In genomic region chr13:98411617-98412310, GRCh38 we compare ENCODE assay signal across 10 cellular contexts.
A peak's percentile ranks its signal among the peaks of the same experiment; 100 is the strongest.
DNase-seq lines count a peak whose midpoint lies in the region; ATAC-seq and TF ChIP-seq lines count a peak whose summit lies in the region.
"Had no signal": no experiment of that assay in that cellular context is flagged by ENCODE, and none has a peak within 500 bp of the region (broad histone marks: within the 10 kb centered on the region; RNA-seq: fewer than 3 reads in every experiment).

No MANE protein-coding gene starts in this region.

- peaks cover 0 to 31% (median 16%) of the 10 kb centered on the region in 5 donors for H3K36me3 ChIP-seq in subcutaneous abdominal adipose tissue (ENCODE audit: control insufficient read depth in 5 of 5, insufficient read depth in 5 of 5, low read length in 5 of 5)

- H3K9me3 Mint-ChIP-seq in activated CD8-positive, alpha-beta memory T cell treated with anti-CD3 and anti-CD28 coated beads, Interleukin-2, amount 10 ng/mL, durations not matched to agents 7 days and 5 days (ENCODE audit: low read depth): no peaks in the 10 kb centered on the region
- H3K9me3 Mint-ChIP-seq in WTC11: no peaks in the 10 kb centered on the region

- no peak for ATAC-seq in activated CD8-positive, alpha-beta memory T cell treated with anti-CD3 and anti-CD28 coated beads, Interleukin-2, amount 10 ng/mL, durations not matched to agents 7 days and 5 days
- ATAC-seq in WTC11 (no peak), left ventricle myocardium superior (peak; percentile 71), GM19395 (IDR thresholded peaks at IDR 0.05; ENCODE audit: unreplicated experiment) (no peak)

- H3K4me1 ChIP-seq in subcutaneous abdominal adipose tissue (ENCODE audit: control insufficient read depth in 5 of 5, insufficient read depth in 5 of 5, low read length in 5 of 5): peaks cover 1 to 10% (median 8%) of the 10 kb centered on the region in 5 donors

- H3K27me3 ChIP-seq in subcutaneous abdominal adipose tissue (ENCODE audit: control insufficient read depth in 5 of 5, insufficient read depth in 4 of 5, low read length in 5 of 5): no peaks in the 10 kb centered on the region

- CTCF ChIA-PET in activated CD8-positive, alpha-beta memory T cell treated with anti-CD3 and anti-CD28 coated beads, Interleukin-2, amount 10 ng/mL, durations not matched to agents 7 days and 5 days (lab: Charles Lee): interaction anchor here (0.6 kb wide), 1 partner anchor 97 kb away, joined by 4 read pairs; no protein-coding TSS in a partner anchor
- CTCF ChIA-PET in WTC11 (lab: Charles Lee): no interaction called here

- H3K27me3 Mint-ChIP-seq in activated CD8-positive, alpha-beta memory T cell treated with anti-CD3 and anti-CD28 coated beads, Interleukin-2, amount 10 ng/mL, durations not matched to agents 7 days and 5 days: peaks cover 24% of the 10 kb centered on the region
- H3K27me3 Mint-ChIP-seq in WTC11 (ENCODE audit: low read depth): no peaks in the 10 kb centered on the region

- DNase-seq in activated CD8-positive, alpha-beta memory T cell treated with anti-CD3 and anti-CD28 coated beads, Interleukin-2, amount 10 ng/mL, durations not matched to agents 7 days and 5 days: no peak
- DNase-seq in activated CD8-positive, alpha-beta memory T cell treated with anti-CD3 and anti-CD28 coated beads for 24 hours: no peak
- DNase-seq in WTC11 (ENCODE audit: low spot score) (no peak), left ventricle myocardium superior (peak; percentile 51), NCI-H1436 (lab: John Stamatoyannopoulos, UW) (no peak)
- DNase-seq in activated effector memory CD4-positive, alpha-beta T cell treated with Interleukin-2 at 50 U/mL for 16 hours: no peak
- DNase-seq: occipital lobe, SHP77 treated with DMSO at 0.1 percent for 48 hours had no signal

- POLR2A ChIA-PET in WTC11 (lab: Charles Lee): no interaction called here

- peaks cover 3% of the 10 kb centered on the region for H3K4me1 Mint-ChIP-seq in activated CD8-positive, alpha-beta memory T cell treated with anti-CD3 and anti-CD28 coated beads, Interleukin-2, amount 10 ng/mL, durations not matched to agents 7 days and 5 days
- no peaks in the 10 kb centered on the region for H3K4me1 Mint-ChIP-seq in WTC11

- H3K27ac ChIP-seq in subcutaneous abdominal adipose tissue (ENCODE audit: low read depth, low read length): no peak overlapping the region

- peak overlapping the region; percentile 39 to 56 (median 49) for H3K4me3 ChIP-seq in subcutaneous abdominal adipose tissue (ENCODE audit: low read depth in 1 of 5, low read length in 5 of 5)

- TF ChIP-seq CTCF in WTC11 (IDR thresholded peaks at IDR 0.05): no peak

- H3K9ac ChIP-seq in subcutaneous abdominal adipose tissue (ENCODE audit: low read length in 5 of 5): no peak overlapping the region

- H3K4me3 Mint-ChIP-seq in activated CD8-positive, alpha-beta memory T cell treated with anti-CD3 and anti-CD28 coated beads, Interleukin-2, amount 10 ng/mL, durations not matched to agents 7 days and 5 days: peak overlapping the region; percentile 7
- H3K4me3 Mint-ChIP-seq in WTC11: no peak overlapping the region

- H3K36me3 Mint-ChIP-seq in activated CD8-positive, alpha-beta memory T cell treated with anti-CD3 and anti-CD28 coated beads, Interleukin-2, amount 10 ng/mL, durations not matched to agents 7 days and 5 days: no peaks in the 10 kb centered on the region
- H3K36me3 Mint-ChIP-seq in WTC11: peaks cover 37% of the 10 kb centered on the region

- H3K9me3 ChIP-seq in subcutaneous abdominal adipose tissue (ENCODE audit: control insufficient read depth in 5 of 5, low read length in 5 of 5): no peaks in the 10 kb centered on the region

- intact Hi-C loops in left ventricle myocardium superior (cut with micrococcal nuclease): no loop called here

- H3K27ac Mint-ChIP-seq in activated CD8-positive, alpha-beta memory T cell treated with anti-CD3 and anti-CD28 coated beads, Interleukin-2, amount 10 ng/mL, durations not matched to agents 7 days and 5 days: no peak overlapping the region
- peak overlapping the region; percentile 5; the same call in 1 of the 2 replicates for H3K27ac Mint-ChIP-seq in WTC11

TF ChIP-seq in WTC11, 78 proteins besides CTCF, POLR2A, EP300 and RAD21:
- TF ChIP-seq EMX1 (CRISPR knock-in tag; IDR thresholded peaks at IDR 0.05) (no peak), JAZF1 (CRISPR knock-in tag; IDR thresholded peaks at IDR 0.05) (no peak), PREB (CRISPR knock-in tag; IDR thresholded peaks at IDR 0.05; ENCODE audit: borderline replicate concordance) (no peak), MAX (CRISPR knock-in tag; IDR thresholded peaks at IDR 0.05) (no peak), NFYB (CRISPR knock-in tag; conservative IDR thresholded peaks at IDR 0.05; ENCODE audit: low read depth) (no peak), NFATC4 (CRISPR knock-in tag; IDR thresholded peaks at IDR 0.05) (no peak), ATF3 (CRISPR knock-in tag; conservative IDR thresholded peaks at IDR 0.05) (no peak), TEAD1 (CRISPR knock-in tag; IDR thresholded peaks at IDR 0.05) (no peak), ERG (CRISPR knock-in tag; IDR thresholded peaks at IDR 0.05) (no peak), ZMAT4 (CRISPR knock-in tag; IDR thresholded peaks at IDR 0.05) (no peak), ZBTB21 (CRISPR knock-in tag; IDR thresholded peaks at IDR 0.05; ENCODE audit: borderline replicate concordance) (no peak), KAT7 (CRISPR knock-in tag; IDR thresholded peaks at IDR 0.05; ENCODE audit: borderline replicate concordance) (no peak), ZSCAN18 (CRISPR knock-in tag; IDR thresholded peaks at IDR 0.05) (no peak)
